ENCODE assay signal across 9 cellular contexts in genomic region chr17:4230142-4230541, GRCh38. TPM values are rescaled to one million over a fixed set of nuclear protein-coding genes. Genes with fewer than 3 reads are reported as not detected.
DNase-seq lines count a peak whose midpoint lies in the region; ATAC-seq and TF ChIP-seq lines count a peak whose summit lies in the region.
"Had no signal": no experiment of that assay in that cellular context is flagged by ENCODE, and none has a peak within 500 bp of the region (broad histone marks: within the 10 kb centered on the region; RNA-seq: fewer than 3 reads in every experiment).

No MANE protein-coding gene starts in this region.

- no peak overlapping the region for H2AK5ac ChIP-seq in mesendoderm (ENCODE audit: low read length)

- H3K9me3 ChIP-seq in uterus (no peaks in the 10 kb centered on the region), BE2C (no peaks in the 10 kb centered on the region)
- H3K9me3 ChIP-seq: BLaER1 treated with 17β-estradiol and CSF1 and Interleukin-3, amounts not matched to agents 10 nM and 100 nM had no signal

- no peaks in the 10 kb centered on the region for H3K79me2 ChIP-seq in mesendoderm (ENCODE audit: control insufficient read depth, insufficient read depth, low read length)

- no CpG with 5 or more reads among the region's 2 CpGs for WGBS in mesendoderm (ENCODE audit: extremely low coverage, insufficient coverage, low lambda C conversion rate)

- no peak overlapping the region for H2BK5ac ChIP-seq in mesendoderm (ENCODE audit: low read length)

- H2BK15ac ChIP-seq in mesendoderm (replicated peaks; ENCODE audit: low read depth): no peak overlapping the region

- no peak overlapping the region for H3K9ac ChIP-seq in mesendoderm (ENCODE audit: low read length)
- H3K9ac ChIP-seq: BLaER1 treated with 17β-estradiol and CSF1 and Interleukin-3, amounts not matched to agents 10 nM and 100 nM had no signal

- no peak overlapping the region for H3K4ac ChIP-seq in mesendoderm (ENCODE audit: low read depth, low read length)

- no peak overlapping the region for H3K27ac ChIP-seq in mesendoderm (ENCODE audit: low read depth, low read length)
- peak overlapping the region; percentile 79 to 92 for H3K27ac ChIP-seq in uterus
- H3K27ac ChIP-seq: BLaER1 treated with 17β-estradiol and CSF1 and Interleukin-3, amounts not matched to agents 10 nM and 100 nM had no signal

- no peaks in the 10 kb centered on the region for H3K9me3 Mint-ChIP-seq in activated CD8-positive, alpha-beta memory T cell treated with anti-CD3 and anti-CD28 coated beads, Interleukin-2, amount 10 ng/mL, durations not matched to agents 7 days and 5 days (ENCODE audit: low read depth)

- DNase-seq in activated CD8-positive, alpha-beta memory T cell treated with anti-CD3 and anti-CD28 coated beads for 24 hours: peak; percentile 1
- DNase-seq in activated CD8-positive, alpha-beta memory T cell treated with anti-CD3 and anti-CD28 coated beads, Interleukin-2, amount 50 U/mL, for 48 hours: no peak
- DNase-seq in dermis blood vessel endothelial cell (peak; percentile 87), mesendoderm (peak; percentile 94), uterus (peak; percentile 66 to 89), BE2C (no peak)
- no peak for DNase-seq in activated CD8-positive, alpha-beta memory T cell treated with anti-CD3 and anti-CD28 coated beads, Interleukin-2, amount 10 ng/mL, durations not matched to agents 7 days and 5 days
- no peak for DNase-seq in activated CD4-positive, alpha-beta T cell treated with anti-CD3 and anti-CD28 coated beads, Interleukin-2, amount 50 U/mL, for 4 hours

- H4K5ac ChIP-seq in mesendoderm (ENCODE audit: low read length): no peak overlapping the region

- CTCF ChIA-PET in activated CD8-positive, alpha-beta memory T cell treated with anti-CD3 and anti-CD28 coated beads, Interleukin-2, amount 10 ng/mL, durations not matched to agents 7 days and 5 days (lab: Charles Lee): interaction anchor here (0.9 to 2.0 kb wide), 5 partner anchors 8 to 30 kb away, joined by 3 to 6 read pairs (median 4); no protein-coding TSS in a partner anchor

- no peak overlapping the region for H3K4me2 ChIP-seq in mesendoderm (ENCODE audit: low read length)
- H3K4me2 ChIP-seq: BLaER1 treated with 17β-estradiol and CSF1 and Interleukin-3, amounts not matched to agents 10 nM and 100 nM had no signal

- H3K79me1 ChIP-seq in mesendoderm (ENCODE audit: low read length): no peaks in the 10 kb centered on the region

- H3K36me3 ChIP-seq in mesendoderm (ENCODE audit: control insufficient read depth, insufficient read depth, low read length) (peaks cover 4% of the 10 kb centered on the region), uterus (no peaks in the 10 kb centered on the region), BE2C (no peaks in the 10 kb centered on the region; the same call in none of the 2 replicates)

- H3K27me3 Mint-ChIP-seq in activated CD8-positive, alpha-beta memory T cell treated with anti-CD3 and anti-CD28 coated beads, Interleukin-2, amount 10 ng/mL, durations not matched to agents 7 days and 5 days: no peaks in the 10 kb centered on the region

- H3K4me3 ChIP-seq in mesendoderm (ENCODE audit: low read length) (no peak overlapping the region), uterus (no peak overlapping the region), BE2C (ENCODE audit: low read depth, low read length) (no peak overlapping the region)
- H3K4me3 ChIP-seq: BLaER1 treated with 17β-estradiol and CSF1 and Interleukin-3, amounts not matched to agents 10 nM and 100 nM had no signal

- no peaks in the 10 kb centered on the region for H3K27me3 ChIP-seq in mesendoderm (ENCODE audit: insufficient read depth, low read length, poor library complexity)
- no peaks in the 10 kb centered on the region for H3K27me3 ChIP-seq in uterus
- H3K27me3 ChIP-seq in BE2C: no peaks in the 10 kb centered on the region
- H3K27me3 ChIP-seq: BLaER1 treated with 17β-estradiol and CSF1 and Interleukin-3, amounts not matched to agents 10 nM and 100 nM had no signal

- no peak overlapping the region for H2BK120ac ChIP-seq in mesendoderm (ENCODE audit: low read depth, low read length)

- no peak for ATAC-seq in activated CD8-positive, alpha-beta memory T cell treated with anti-CD3 and anti-CD28 coated beads, Interleukin-2, amount 10 ng/mL, durations not matched to agents 7 days and 5 days

- intact Hi-C loops in uterus (cut with DNase I; ENCODE audit: low total_unique reads): no loop called here

- H3K4me1 ChIP-seq in mesendoderm (ENCODE audit: control insufficient read depth, low read depth, low read length): no peaks in the 10 kb centered on the region
- H3K4me1 ChIP-seq in uterus: peaks cover 12 to 32% of the 10 kb centered on the region in 2 donors
- H3K4me1 ChIP-seq in BE2C: no peaks in the 10 kb centered on the region
- H3K4me1 ChIP-seq: BLaER1 treated with 17β-estradiol and CSF1 and Interleukin-3, amounts not matched to agents 10 nM and 100 nM had no signal

- H3K56ac ChIP-seq in mesendoderm (ENCODE audit: low read length): no peak overlapping the region

- no peak overlapping the region for H3K23ac ChIP-seq in mesendoderm (ENCODE audit: low read length)

- H3K18ac ChIP-seq in mesendoderm (ENCODE audit: low read length): no peak overlapping the region

- H3K36me3 Mint-ChIP-seq in activated CD8-positive, alpha-beta memory T cell treated with anti-CD3 and anti-CD28 coated beads, Interleukin-2, amount 10 ng/mL, durations not matched to agents 7 days and 5 days: peaks cover 37% of the 10 kb centered on the region

- no peak for TF ChIP-seq POLR2A in uterus (IDR thresholded peaks at IDR 0.05)

- H4K8ac ChIP-seq in mesendoderm (ENCODE audit: low read depth, low read length): no peak overlapping the region

- H3K4me3 Mint-ChIP-seq in activated CD8-positive, alpha-beta memory T cell treated with anti-CD3 and anti-CD28 coated beads, Interleukin-2, amount 10 ng/mL, durations not matched to agents 7 days and 5 days: no peak overlapping the region

- peaks cover 15% of the 10 kb centered on the region for H3K4me1 Mint-ChIP-seq in activated CD8-positive, alpha-beta memory T cell treated with anti-CD3 and anti-CD28 coated beads, Interleukin-2, amount 10 ng/mL, durations not matched to agents 7 days and 5 days

- TF ChIP-seq CTCF in uterus (IDR thresholded peaks at IDR 0.05) (no peak), BE2C (IDR thresholded peaks at IDR 0.05; ENCODE audit: low read depth, low read length) (no peak)

- no peak overlapping the region for H3K27ac Mint-ChIP-seq in activated CD8-positive, alpha-beta memory T cell treated with anti-CD3 and anti-CD28 coated beads, Interleukin-2, amount 10 ng/mL, durations not matched to agents 7 days and 5 days

RNA-seq across cellular contexts. Expression of gene ANKFY1, which starts 33.6 kb away (rescaled TPM):
- total RNA-seq in dermis blood vessel endothelial cell (41.4 and 56.1 TPM in 2 replicates), uterus (10 to 100 TPM; 17.6 to 69.5 (median 52.8) TPM)
- 14.5 TPM for polyA plus RNA-seq in mesendoderm (2013, experiment 1 of 2)
- polyA plus RNA-seq in mesendoderm (2013, experiment 2 of 2): 14.8 TPM
- 100 to 1,000 TPM in 1 of 2 experiments, 10 to 100 TPM in 1; 63.8 to 103 TPM for total RNA-seq in activated CD8-positive, alpha-beta memory T cell treated with anti-CD3 and anti-CD28 coated beads, Interleukin-2, amount 10 ng/mL, durations not matched to agents 7 days and 5 days
- polyA plus RNA-seq in BE2C (2012; ENCODE audit: insufficient read depth, insufficient read length, low read depth): 25.8 TPM

Comparison
In these comparisons a context has a peak if more than half of its experiments do, and no peak if none do; other contexts are left out.
1. DNase-seq: peak in activated CD8-positive, alpha-beta memory T cell treated with anti-CD3 and anti-CD28 coated beads for 24 hours (single experiment), dermis blood vessel endothelial cell (single experiment), mesendoderm (single experiment) and uterus (2 of 2); none in activated CD8-positive, alpha-beta memory T cell treated with anti-CD3 and anti-CD28 coated beads, Interleukin-2, amount 50 U/mL, for 48 hours (single experiment), activated CD8-positive, alpha-beta memory T cell treated with anti-CD3 and anti-CD28 coated beads, Interleukin-2, amount 10 ng/mL, durations not matched to agents 7 days and 5 days (single experiment), activated CD4-positive, alpha-beta T cell treated with anti-CD3 and anti-CD28 coated beads, Interleukin-2, amount 50 U/mL, for 4 hours (0 of 2) and BE2C (single experiment).